Comparison of ENCODE assay signal across 1 cellular context in the genomic region with DNA sequence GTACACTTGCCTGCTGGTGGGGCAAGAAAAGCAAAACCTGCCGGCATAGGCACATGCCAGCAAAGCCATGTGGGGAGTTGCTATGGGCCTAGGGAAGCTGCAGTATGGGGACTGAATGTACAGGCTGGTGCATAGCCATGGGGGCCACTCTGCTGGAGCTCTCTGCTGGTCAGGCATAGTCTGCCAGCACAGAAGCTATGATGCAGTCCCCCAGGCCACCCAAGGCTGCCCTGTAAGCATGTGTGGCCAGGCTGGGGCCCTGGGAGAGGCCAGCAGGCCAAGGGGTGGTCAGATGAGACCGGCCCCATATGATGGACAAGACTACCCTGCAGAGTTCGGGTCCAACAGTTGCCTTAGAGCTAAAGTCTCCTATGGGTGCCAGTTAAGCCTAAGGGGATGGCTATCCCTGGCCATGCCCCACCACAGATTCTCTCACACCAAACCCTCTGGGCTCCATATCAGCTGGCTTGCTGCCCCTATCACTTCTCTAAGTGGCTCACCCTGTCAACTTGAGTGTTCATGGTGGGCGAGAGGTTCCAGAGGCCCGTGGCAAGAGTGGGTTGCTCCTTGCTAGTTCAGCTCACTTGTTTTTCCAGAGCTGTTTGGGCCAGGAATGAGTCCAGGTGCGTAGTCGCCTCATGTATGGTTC.
TF ChIP-seq lines count a peak whose summit lies in the region.

No MANE protein-coding gene starts in this region.

TF ChIP-seq in GM23338, 12 proteins besides CTCF, POLR2A, EP300 and RAD21:
- TF ChIP-seq ZNF331 (CRISPR knock-in tag; IDR thresholded peaks at IDR 0.05; ENCODE audit: low read depth) (no peak), POLR2AphosphoS5 (IDR thresholded peaks at IDR 0.05; ENCODE audit: low read depth) (no peak), NANOG (IDR thresholded peaks at IDR 0.05; ENCODE audit: borderline replicate concordance) (no peak), STAT1 (IDR thresholded peaks at IDR 0.05; ENCODE audit: unreplicated experiment) (no peak), ZNF114 (CRISPR knock-in tag; IDR thresholded peaks at IDR 0.05) (no peak), CREB1 (CRISPR knock-in tag; IDR thresholded peaks at IDR 0.05; ENCODE audit: low read depth) (no peak), JUNB (IDR thresholded peaks at IDR 0.05; ENCODE audit: unreplicated experiment) (no peak), ETS1 (IDR thresholded peaks at IDR 0.05) (no peak), REST (IDR thresholded peaks at IDR 0.05; ENCODE audit: unreplicated experiment) (no peak), EZH2 (IDR thresholded peaks at IDR 0.05; ENCODE audit: low read depth, unreplicated experiment) (no peak)
- TF ChIP-seq, protein P1, sequence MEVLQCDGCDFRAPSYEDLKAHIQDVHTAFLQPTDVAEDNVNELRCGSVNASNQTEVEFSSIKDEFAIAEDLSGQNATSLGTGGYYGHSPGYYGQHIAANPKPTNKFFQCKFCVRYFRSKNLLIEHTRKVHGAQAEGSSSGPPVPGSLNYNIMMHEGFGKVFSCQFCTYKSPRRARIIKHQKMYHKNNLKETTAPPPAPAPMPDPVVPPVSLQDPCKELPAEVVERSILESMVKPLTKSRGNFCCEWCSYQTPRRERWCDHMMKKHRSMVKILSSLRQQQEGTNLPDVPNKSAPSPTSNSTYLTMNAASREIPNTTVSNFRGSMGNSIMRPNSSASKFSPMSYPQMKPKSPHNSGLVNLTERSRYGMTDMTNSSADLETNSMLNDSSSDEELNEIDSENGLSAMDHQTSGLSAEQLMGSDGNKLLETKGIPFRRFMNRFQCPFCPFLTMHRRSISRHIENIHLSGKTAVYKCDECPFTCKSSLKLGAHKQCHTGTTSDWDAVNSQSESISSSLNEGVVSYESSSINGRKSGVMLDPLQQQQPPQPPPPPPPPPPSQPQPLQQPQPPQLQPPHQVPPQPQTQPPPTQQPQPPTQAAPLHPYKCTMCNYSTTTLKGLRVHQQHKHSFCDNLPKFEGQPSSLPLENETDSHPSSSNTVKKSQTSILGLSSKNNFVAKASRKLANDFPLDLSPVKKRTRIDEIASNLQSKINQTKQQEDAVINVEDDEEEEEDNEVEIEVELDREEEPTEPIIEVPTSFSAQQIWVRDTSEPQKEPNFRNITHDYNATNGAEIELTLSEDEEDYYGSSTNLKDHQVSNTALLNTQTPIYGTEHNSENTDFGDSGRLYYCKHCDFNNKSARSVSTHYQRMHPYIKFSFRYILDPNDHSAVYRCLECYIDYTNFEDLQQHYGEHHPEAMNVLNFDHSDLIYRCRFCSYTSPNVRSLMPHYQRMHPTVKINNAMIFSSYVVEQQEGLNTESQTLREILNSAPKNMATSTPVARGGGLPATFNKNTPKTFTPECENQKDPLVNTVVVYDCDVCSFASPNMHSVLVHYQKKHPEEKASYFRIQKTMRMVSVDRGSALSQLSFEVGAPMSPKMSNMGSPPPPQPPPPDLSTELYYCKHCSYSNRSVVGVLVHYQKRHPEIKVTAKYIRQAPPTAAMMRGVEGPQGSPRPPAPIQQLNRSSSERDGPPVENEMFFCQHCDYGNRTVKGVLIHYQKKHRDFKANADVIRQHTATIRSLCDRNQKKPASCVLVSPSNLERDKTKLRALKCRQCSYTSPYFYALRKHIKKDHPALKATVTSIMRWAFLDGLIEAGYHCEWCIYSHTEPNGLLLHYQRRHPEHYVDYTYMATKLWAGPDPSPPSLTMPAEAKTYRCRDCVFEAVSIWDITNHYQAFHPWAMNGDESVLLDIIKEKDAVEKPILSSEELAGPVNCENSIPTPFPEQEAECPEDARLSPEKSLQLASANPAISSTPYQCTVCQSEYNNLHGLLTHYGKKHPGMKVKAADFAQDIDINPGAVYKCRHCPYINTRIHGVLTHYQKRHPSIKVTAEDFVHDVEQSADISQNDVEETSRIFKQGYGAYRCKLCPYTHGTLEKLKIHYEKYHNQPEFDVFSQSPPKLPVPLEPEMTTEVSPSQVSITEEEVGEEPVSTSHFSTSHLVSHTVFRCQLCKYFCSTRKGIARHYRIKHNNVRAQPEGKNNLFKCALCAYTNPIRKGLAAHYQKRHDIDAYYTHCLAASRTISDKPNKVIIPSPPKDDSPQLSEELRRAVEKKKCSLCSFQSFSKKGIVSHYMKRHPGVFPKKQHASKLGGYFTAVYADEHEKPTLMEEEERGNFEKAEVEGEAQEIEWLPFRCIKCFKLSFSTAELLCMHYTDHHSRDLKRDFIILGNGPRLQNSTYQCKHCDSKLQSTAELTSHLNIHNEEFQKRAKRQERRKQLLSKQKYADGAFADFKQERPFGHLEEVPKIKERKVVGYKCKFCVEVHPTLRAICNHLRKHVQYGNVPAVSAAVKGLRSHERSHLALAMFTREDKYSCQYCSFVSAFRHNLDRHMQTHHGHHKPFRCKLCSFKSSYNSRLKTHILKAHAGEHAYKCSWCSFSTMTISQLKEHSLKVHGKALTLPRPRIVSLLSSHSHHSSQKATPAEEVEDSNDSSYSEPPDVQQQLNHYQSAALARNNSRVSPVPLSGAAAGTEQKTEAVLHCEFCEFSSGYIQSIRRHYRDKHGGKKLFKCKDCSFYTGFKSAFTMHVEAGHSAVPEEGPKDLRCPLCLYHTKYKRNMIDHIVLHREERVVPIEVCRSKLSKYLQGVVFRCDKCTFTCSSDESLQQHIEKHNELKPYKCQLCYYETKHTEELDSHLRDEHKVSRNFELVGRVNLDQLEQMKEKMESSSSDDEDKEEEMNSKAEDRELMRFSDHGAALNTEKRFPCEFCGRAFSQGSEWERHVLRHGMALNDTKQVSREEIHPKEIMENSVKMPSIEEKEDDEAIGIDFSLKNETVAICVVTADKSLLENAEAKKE (CRISPR knock-in tag; IDR thresholded peaks at IDR 0.05), result no peak
TF ChIP-seq in GM23338: peak in this region for 0.
